In genomic region chr5:176876506-176877431, GRCh38 we compare ENCODE assay signal across 23 cellular contexts. TPM values are rescaled to one million over a fixed set of nuclear protein-coding genes. Genes with fewer than 3 reads are reported as not detected.
DNase-seq lines count a peak whose midpoint lies in the region; ATAC-seq and TF ChIP-seq lines count a peak whose summit lies in the region.
"Had no signal": no experiment of that assay in that cellular context is flagged by ENCODE, and none has a peak within 500 bp of the region (broad histone marks: within the 10 kb centered on the region; RNA-seq: fewer than 3 reads in every experiment).

No MANE protein-coding gene starts in this region.

- no peaks in the 10 kb centered on the region for H3K36me3 Mint-ChIP-seq in endothelial cell (ENCODE audit: low read depth, unreplicated experiment)
- peaks cover 3 to 6% of the 10 kb centered on the region in 2 donors for H3K36me3 Mint-ChIP-seq in stimulated activated naive B cell treated with anti-CD40 and anti-IgM and Interleukin-4, amounts not matched to agents 10 μg/mL and 1 μg/mL and 100 μg/mL, for 72 hours
- H3K36me3 Mint-ChIP-seq: CD4-positive, alpha-beta memory T cell had no signal

- WGBS in SK-N-SH (ENCODE audit: low lambda C conversion rate): 58% methylated on average over 7 of the region's 24 CpGs

- no peak for TF ChIP-seq EP300 in SK-N-SH (IDR thresholded peaks at IDR 0.05; ENCODE audit: borderline replicate concordance in 1 of 2, low read depth in 1 of 2, low read length in 1 of 2)

- H3K9me3 ChIP-seq in SK-N-SH (no peaks in the 10 kb centered on the region), DND-41 (ENCODE audit: insufficient read depth, low read length, severe bottlenecking) (peaks cover 14% of the 10 kb centered on the region), osteoblast (ENCODE audit: low read depth, low read length) (no peaks in the 10 kb centered on the region)
- H3K9me3 ChIP-seq: A549, BE2C had no signal

- TF ChIP-seq CTCF in SK-N-SH (IDR thresholded peaks at IDR 0.05): no peak
- no peak for TF ChIP-seq CTCF in DND-41 (IDR thresholded peaks at IDR 0.05; ENCODE audit: borderline replicate concordance, extremely low read depth, low read length, poor library complexity, severe bottlenecking)
- TF ChIP-seq CTCF in endothelial cell (IDR thresholded peaks at IDR 0.05; ENCODE audit: unreplicated experiment): no peak
- TF ChIP-seq CTCF in osteoblast (IDR thresholded peaks at IDR 0.05; ENCODE audit: extremely low read depth, low read depth, low read length): no peak

- H3K4me2 ChIP-seq in SK-N-SH (no peak overlapping the region), DND-41 (ENCODE audit: insufficient read depth, low read length) (no peak overlapping the region), osteoblast (ENCODE audit: insufficient read depth, low read length) (no peak overlapping the region)
- H3K4me2 ChIP-seq: A549 had no signal

- no peaks in the 10 kb centered on the region for H3K4me1 Mint-ChIP-seq in endothelial cell (ENCODE audit: unreplicated experiment)
- H3K4me1 Mint-ChIP-seq in stimulated activated naive B cell treated with anti-CD40 and anti-IgM and Interleukin-4, amounts not matched to agents 10 μg/mL and 1 μg/mL and 100 μg/mL, for 72 hours: peaks cover 0 to 9% of the 10 kb centered on the region in 2 donors

- no peaks in the 10 kb centered on the region for H3K79me2 ChIP-seq in SK-N-SH (ENCODE audit: insufficient read depth)
- H3K79me2 ChIP-seq in DND-41 (ENCODE audit: insufficient read depth, low read length): no peaks in the 10 kb centered on the region
- H3K79me2 ChIP-seq in osteoblast (ENCODE audit: insufficient read depth, low read length): no peaks in the 10 kb centered on the region

- H2AFZ ChIP-seq in SK-N-SH (ENCODE audit: low read depth) (no peak overlapping the region), DND-41 (ENCODE audit: low read depth, low read length) (no peak overlapping the region), osteoblast (ENCODE audit: low read length) (no peak overlapping the region)
- H2AFZ ChIP-seq: GM23248 had no signal

- TF ChIP-seq RAD21 in SK-N-SH (IDR thresholded peaks at IDR 0.05; ENCODE audit: low read length): no peak

- H3K4me1 ChIP-seq in SK-N-SH (ENCODE audit: control insufficient read depth in 1 of 2, insufficient read depth in 2 of 2, low read depth in 1 of 2, low read length in 1 of 2) (peaks cover 0 to 16% of the 10 kb centered on the region in 2 experiments; a peak in 1 of 4 replicates), DND-41 (ENCODE audit: insufficient read depth, low read length) (peaks cover 25% of the 10 kb centered on the region), osteoblast (ENCODE audit: insufficient read depth, low read length) (no peaks in the 10 kb centered on the region)
- H3K4me1 ChIP-seq: A549 had no signal

- peak; percentile 60 for DNase-seq in SK-N-SH
- DNase-seq in DND-41: peak; percentile 51
- no peak for DNase-seq in endothelial cell (ENCODE audit: low spot score)
- DNase-seq in osteoblast (ENCODE audit: insufficient read length, low spot score, missing footprints): peak; percentile 89
- no peak for DNase-seq in AG08396 (ENCODE audit: low spot score)
- no peak for DNase-seq in stimulated activated naive B cell treated with anti-CD40 and anti-IgM and Interleukin-4, amounts not matched to agents 10 μg/mL and 1 μg/mL and 100 μg/mL, for 72 hours
- DNase-seq in AML-193 (lab: John Stamatoyannopoulos, UW): no peak
- DNase-seq: BE2C; CD4-positive, alpha-beta memory T cell; DMS153; DMS79; GF-D8; GM23248; HFFc6 had no signal

- POLR2A ChIA-PET in SK-N-SH (lab: Yijun Ruan, JAX): no interaction called here

- H3K27ac ChIP-seq in SK-N-SH (ENCODE audit: low read depth in 2 of 2, low read length in 1 of 2): no peak overlapping the region
- H3K27ac ChIP-seq in DND-41 (ENCODE audit: low read length): no peak overlapping the region
- H3K27ac ChIP-seq in osteoblast (ENCODE audit: low read depth, low read length): no peak overlapping the region
- H3K27ac ChIP-seq: 22Rv1, A549, GM23248, HL-60 had no signal

- no peaks in the 10 kb centered on the region for H3K27me3 ChIP-seq in SK-N-SH (ENCODE audit: insufficient read depth)
- peaks cover 28% of the 10 kb centered on the region for H3K27me3 ChIP-seq in DND-41 (ENCODE audit: insufficient read depth, low read length, poor library complexity)
- peaks cover 31% of the 10 kb centered on the region for H3K27me3 ChIP-seq in osteoblast (ENCODE audit: insufficient read depth, low read length)
- H3K27me3 ChIP-seq: BE2C had no signal

- H3K36me3 ChIP-seq in SK-N-SH (replicated peaks in 1 of 2; ENCODE audit: control insufficient read depth in 1 of 2, insufficient read depth in 2 of 2, low read length in 1 of 2): no peaks in the 10 kb centered on the region
- H3K36me3 ChIP-seq in DND-41 (ENCODE audit: insufficient read depth, low read length): no peaks in the 10 kb centered on the region
- H3K36me3 ChIP-seq in osteoblast (ENCODE audit: insufficient read depth, low read length): no peaks in the 10 kb centered on the region

- no peaks in the 10 kb centered on the region for H3K9me2 ChIP-seq in SK-N-SH

- no peak overlapping the region for H3K4me3 Mint-ChIP-seq in endothelial cell (ENCODE audit: unreplicated experiment)
- no peak overlapping the region for H3K4me3 Mint-ChIP-seq in stimulated activated naive B cell treated with anti-CD40 and anti-IgM and Interleukin-4, amounts not matched to agents 10 μg/mL and 1 μg/mL and 100 μg/mL, for 72 hours
- H3K4me3 Mint-ChIP-seq: CD14-positive monocyte, HFFc6 had no signal

- H4K20me1 ChIP-seq in SK-N-SH (ENCODE audit: insufficient read depth): no peaks in the 10 kb centered on the region
- peaks cover 10% of the 10 kb centered on the region; the same call in 1 of the 2 replicates for H4K20me1 ChIP-seq in DND-41 (ENCODE audit: insufficient read depth, low read length)
- no peaks in the 10 kb centered on the region for H4K20me1 ChIP-seq in osteoblast (ENCODE audit: insufficient read depth, low read length)

- peaks cover 8% of the 10 kb centered on the region for H3K27me3 Mint-ChIP-seq in endothelial cell (ENCODE audit: unreplicated experiment)
- H3K27me3 Mint-ChIP-seq in stimulated activated naive B cell treated with anti-CD40 and anti-IgM and Interleukin-4, amounts not matched to agents 10 μg/mL and 1 μg/mL and 100 μg/mL, for 72 hours: peaks cover 37 to 50% of the 10 kb centered on the region in 2 donors

- no peaks in the 10 kb centered on the region for H3F3A ChIP-seq in SK-N-SH (replicated peaks; ENCODE audit: insufficient read depth)

- no peak overlapping the region for H3K9ac ChIP-seq in SK-N-SH
- no peak overlapping the region for H3K9ac ChIP-seq in DND-41 (ENCODE audit: low read depth, low read length)
- H3K9ac ChIP-seq: GM23248 had no signal

- peak overlapping the region; percentile 7 for H3K27ac Mint-ChIP-seq in endothelial cell (ENCODE audit: unreplicated experiment)
- H3K27ac Mint-ChIP-seq in stimulated activated naive B cell treated with anti-CD40 and anti-IgM and Interleukin-4, amounts not matched to agents 10 μg/mL and 1 μg/mL and 100 μg/mL, for 72 hours: no peak overlapping the region
- H3K27ac Mint-ChIP-seq: HFFc6 had no signal

- no peaks in the 10 kb centered on the region for H3K9me3 Mint-ChIP-seq in endothelial cell (ENCODE audit: unreplicated experiment)
- H3K9me3 Mint-ChIP-seq in stimulated activated naive B cell treated with anti-CD40 and anti-IgM and Interleukin-4, amounts not matched to agents 10 μg/mL and 1 μg/mL and 100 μg/mL, for 72 hours: peaks cover 6% of the 10 kb centered on the region in 2 donors
- H3K9me3 Mint-ChIP-seq: HFFc6 had no signal

- H3K4me3 ChIP-seq in SK-N-SH (ENCODE audit: low read depth in 2 of 2, low read length in 1 of 2) (no peak overlapping the region), DND-41 (ENCODE audit: low read depth in 1 of 2, low read length in 2 of 2) (no peak overlapping the region), osteoblast (ENCODE audit: insufficient read depth, low read length) (no peak overlapping the region)
- H3K4me3 ChIP-seq: A549, GM12878, GM23248 had no signal

- no peak for ATAC-seq in SK-N-SH treated with all-trans-retinoic acid at 6 μM for 48 hours
- peak; percentile 56 for ATAC-seq in DND-41 (ENCODE audit: insufficient read depth, low read depth)
- no peak for ATAC-seq in stimulated activated naive B cell treated with anti-CD40 and anti-IgM and Interleukin-4, amounts not matched to agents 10 μg/mL and 1 μg/mL and 100 μg/mL, for 72 hours (replicated peaks)
- ATAC-seq: GM12878, HCT116 had no signal

- CTCF ChIA-PET in SK-N-SH (lab: Yijun Ruan, JAX): interaction anchor here (0.9 to 1.7 kb wide), 5 partner anchors 9 to 216 kb away, joined by 3 to 9 read pairs (median 3); no protein-coding TSS in a partner anchor

TF ChIP-seq in SK-N-SH, 30 proteins besides CTCF, POLR2A, EP300 and RAD21:
- TF ChIP-seq TCF12 (IDR thresholded peaks at IDR 0.05): no peak

TF ChIP-seq in SK-N-SH treated with all-trans-retinoic acid at 6 μM for 48 hours, 23 proteins besides CTCF, POLR2A, EP300 and RAD21 (continues in another document):
- TF ChIP-seq OSR1 (CRISPR knock-in tag; IDR thresholded peaks at IDR 0.05): no peak
- no peak for TF ChIP-seq GLIS3 (CRISPR knock-in tag; IDR thresholded peaks at IDR 0.05)
- TF ChIP-seq, protein P1, sequence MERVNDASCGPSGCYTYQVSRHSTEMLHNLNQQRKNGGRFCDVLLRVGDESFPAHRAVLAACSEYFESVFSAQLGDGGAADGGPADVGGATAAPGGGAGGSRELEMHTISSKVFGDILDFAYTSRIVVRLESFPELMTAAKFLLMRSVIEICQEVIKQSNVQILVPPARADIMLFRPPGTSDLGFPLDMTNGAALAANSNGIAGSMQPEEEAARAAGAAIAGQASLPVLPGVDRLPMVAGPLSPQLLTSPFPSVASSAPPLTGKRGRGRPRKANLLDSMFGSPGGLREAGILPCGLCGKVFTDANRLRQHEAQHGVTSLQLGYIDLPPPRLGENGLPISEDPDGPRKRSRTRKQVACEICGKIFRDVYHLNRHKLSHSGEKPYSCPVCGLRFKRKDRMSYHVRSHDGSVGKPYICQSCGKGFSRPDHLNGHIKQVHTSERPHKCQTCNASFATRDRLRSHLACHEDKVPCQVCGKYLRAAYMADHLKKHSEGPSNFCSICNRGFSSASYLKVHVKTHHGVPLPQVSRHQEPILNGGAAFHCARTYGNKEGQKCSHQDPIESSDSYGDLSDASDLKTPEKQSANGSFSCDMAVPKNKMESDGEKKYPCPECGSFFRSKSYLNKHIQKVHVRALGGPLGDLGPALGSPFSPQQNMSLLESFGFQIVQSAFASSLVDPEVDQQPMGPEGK (CRISPR knock-in tag; IDR thresholded peaks at IDR 0.05; ENCODE audit: borderline replicate concordance): no peak

RNA-seq across cellular contexts. Expression of gene HK3, which starts 22.4 kb away (rescaled TPM):
- polyA plus RNA-seq in SK-N-SH (2012; rRNA removed): 0.02 TPM in 2 replicates
- 0.01 TPM in 1 of 2 replicates, not detected in the other for polyA plus RNA-seq in SK-N-SH (2012; cell fraction: cytosol; rRNA removed)
- polyA plus RNA-seq in SK-N-SH (2012; cell fraction: nucleus; rRNA removed): 0.19 and 0.20 TPM in 2 replicates
- total RNA-seq in endothelial cell (ENCODE audit: unreplicated experiment): 0.51 TPM
- total RNA-seq in osteoblast: under 0.01 and 1.8 TPM in 2 replicates
- total RNA-seq: GM23248, HFFc6, HT1080 had no signal
- polyA plus RNA-seq: AG04450; CD4-positive, alpha-beta memory T cell; GM23248 had no signal

Comparison
In these comparisons a context has a peak if more than half of its experiments do, and no peak if none do; other contexts are left out.
1. DNase-seq: peak in SK-N-SH (single experiment), DND-41 (single experiment) and osteoblast (single experiment); none in endothelial cell (single experiment), AG08396 (single experiment), stimulated activated naive B cell treated with anti-CD40 and anti-IgM and Interleukin-4, amounts not matched to agents 10 μg/mL and 1 μg/mL and 100 μg/mL, for 72 hours (single experiment) and AML-193 (0 of 2).